In the genomic region with DNA sequence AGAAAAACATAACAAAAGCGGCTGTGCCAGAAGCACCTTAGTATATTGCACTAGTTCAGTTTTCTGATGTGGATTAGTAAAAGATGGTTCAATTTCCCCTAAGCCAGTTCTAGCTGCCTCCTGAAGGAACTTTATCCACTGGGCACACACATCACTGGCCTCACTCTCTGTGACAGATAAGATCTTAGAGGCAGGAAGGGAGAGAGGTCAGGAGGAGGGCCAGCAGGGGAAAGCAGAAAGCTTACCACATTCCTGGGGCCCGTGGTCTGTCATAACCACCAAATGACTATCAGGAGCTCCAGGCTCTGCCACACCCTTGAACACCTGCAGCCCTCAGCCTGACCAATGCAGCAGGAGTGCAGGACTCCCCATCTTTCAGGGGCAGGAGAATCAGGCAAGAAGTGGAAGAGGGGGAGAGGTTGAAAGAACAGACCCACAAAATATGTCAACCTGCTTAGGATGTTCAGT, we compare ENCODE assay signal across 1 cellular context.
TF ChIP-seq lines count a peak whose summit lies in the region.

No MANE protein-coding gene starts in this region.

TF ChIP-seq in SK-N-SH treated with all-trans-retinoic acid at 6 μM for 48 hours, 23 proteins besides CTCF, POLR2A, EP300 and RAD21 (continued from another document):
- no peak for TF ChIP-seq BACH2 (CRISPR knock-in tag; IDR thresholded peaks at IDR 0.05; ENCODE audit: borderline replicate concordance)
